1 cellular context compared by ENCODE assay signal in genomic region chr1:105100102-105100501, GRCh38.
TF ChIP-seq lines count a peak whose summit lies in the region.

No MANE protein-coding gene starts in this region.

TF ChIP-seq in HepG2, 621 proteins besides CTCF, POLR2A, EP300 and RAD21 (continued from another document):
- TF ChIP-seq SOX5 (CRISPR knock-in tag; IDR thresholded peaks at IDR 0.05; ENCODE audit: borderline replicate concordance) (peak; percentile 83), NCOA2 (CRISPR knock-in tag; IDR thresholded peaks at IDR 0.05) (peak; percentile 74), POGZ (CRISPR knock-in tag; IDR thresholded peaks at IDR 0.05) (no peak), ARID5B (CRISPR knock-in tag; IDR thresholded peaks at IDR 0.05) (peak; percentile 80), SIX4 (CRISPR knock-in tag; IDR thresholded peaks at IDR 0.05) (0 out of 2 replicates have a peak, but pooled peaks have one; percentile 31), FOXA1 (IDR thresholded peaks at IDR 0.05) (no peak), FOXA1 (CRISPR knock-in tag; IDR thresholded peaks at IDR 0.05) (peak; percentile 33; the same call in 1 of the 2 replicates), HMG20A (CRISPR knock-in tag; IDR thresholded peaks at IDR 0.05; ENCODE audit: borderline replicate concordance) (peak; percentile 76; the same call in 1 of the 2 replicates), HNF4A (CRISPR knock-in tag; IDR thresholded peaks at IDR 0.05) (peak; percentile 56), TP53 (CRISPR knock-in tag; conservative IDR thresholded peaks at IDR 0.05) (no peak), IKZF5 (CRISPR knock-in tag; IDR thresholded peaks at IDR 0.05) (no peak), NR2F1 (CRISPR knock-in tag; IDR thresholded peaks at IDR 0.05) (peak; percentile 62 to 65), MAZ (IDR thresholded peaks at IDR 0.05; ENCODE audit: borderline replicate concordance, low read depth, low read length) (no peak), MAZ (CRISPR knock-in tag; IDR thresholded peaks at IDR 0.05; ENCODE audit: low read depth) (no peak), NR2F6 (IDR thresholded peaks at IDR 0.05) (peak; percentile 83), NR2F6 (CRISPR knock-in tag; IDR thresholded peaks at IDR 0.05) (peak; percentile 89), SOX6 (IDR thresholded peaks at IDR 0.05) (no peak), SOX6 (CRISPR knock-in tag; IDR thresholded peaks at IDR 0.05) (peak; percentile 88), SALL1 (CRISPR knock-in tag; IDR thresholded peaks at IDR 0.05) (peak; percentile 45; the same call in 1 of the 2 replicates), ZNF552 (CRISPR knock-in tag; IDR thresholded peaks at IDR 0.05; ENCODE audit: borderline replicate concordance) (no peak), ZC3H4 (CRISPR knock-in tag; IDR thresholded peaks at IDR 0.05; ENCODE audit: borderline replicate concordance) (no peak), FOXA3 (CRISPR knock-in tag; IDR thresholded peaks at IDR 0.05) (peak; percentile 33; the same call in 1 of the 2 replicates), NR2F2 (IDR thresholded peaks at IDR 0.05; ENCODE audit: borderline replicate concordance, low read depth) (peak; percentile 63; the same call in 1 of the 2 replicates), SATB2 (CRISPR knock-in tag; IDR thresholded peaks at IDR 0.05) (no peak), BCL6 (CRISPR knock-in tag; IDR thresholded peaks at IDR 0.05) (0 out of 2 replicates have a peak, but pooled peaks have one; percentile 23), GATAD2A (CRISPR knock-in tag; IDR thresholded peaks at IDR 0.05) (peak; percentile 72; the same call in 1 of the 2 replicates)
- TF ChIP-seq, protein P1, sequence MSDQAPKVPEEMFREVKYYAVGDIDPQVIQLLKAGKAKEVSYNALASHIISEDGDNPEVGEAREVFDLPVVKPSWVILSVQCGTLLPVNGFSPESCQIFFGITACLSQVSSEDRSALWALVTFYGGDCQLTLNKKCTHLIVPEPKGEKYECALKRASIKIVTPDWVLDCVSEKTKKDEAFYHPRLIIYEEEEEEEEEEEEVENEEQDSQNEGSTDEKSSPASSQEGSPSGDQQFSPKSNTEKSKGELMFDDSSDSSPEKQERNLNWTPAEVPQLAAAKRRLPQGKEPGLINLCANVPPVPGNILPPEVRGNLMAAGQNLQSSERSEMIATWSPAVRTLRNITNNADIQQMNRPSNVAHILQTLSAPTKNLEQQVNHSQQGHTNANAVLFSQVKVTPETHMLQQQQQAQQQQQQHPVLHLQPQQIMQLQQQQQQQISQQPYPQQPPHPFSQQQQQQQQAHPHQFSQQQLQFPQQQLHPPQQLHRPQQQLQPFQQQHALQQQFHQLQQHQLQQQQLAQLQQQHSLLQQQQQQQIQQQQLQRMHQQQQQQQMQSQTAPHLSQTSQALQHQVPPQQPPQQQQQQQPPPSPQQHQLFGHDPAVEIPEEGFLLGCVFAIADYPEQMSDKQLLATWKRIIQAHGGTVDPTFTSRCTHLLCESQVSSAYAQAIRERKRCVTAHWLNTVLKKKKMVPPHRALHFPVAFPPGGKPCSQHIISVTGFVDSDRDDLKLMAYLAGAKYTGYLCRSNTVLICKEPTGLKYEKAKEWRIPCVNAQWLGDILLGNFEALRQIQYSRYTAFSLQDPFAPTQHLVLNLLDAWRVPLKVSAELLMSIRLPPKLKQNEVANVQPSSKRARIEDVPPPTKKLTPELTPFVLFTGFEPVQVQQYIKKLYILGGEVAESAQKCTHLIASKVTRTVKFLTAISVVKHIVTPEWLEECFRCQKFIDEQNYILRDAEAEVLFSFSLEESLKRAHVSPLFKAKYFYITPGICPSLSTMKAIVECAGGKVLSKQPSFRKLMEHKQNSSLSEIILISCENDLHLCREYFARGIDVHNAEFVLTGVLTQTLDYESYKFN (CRISPR knock-in tag; conservative IDR thresholded peaks at IDR 0.05): peak; percentile 36
TF ChIP-seq in HepG2: peak in this region for 19.
